15 cellular contexts compared by ENCODE assay signal in genomic region chr2:225768741-225769140, GRCh38.
DNase-seq lines count a peak whose midpoint lies in the region; ATAC-seq and TF ChIP-seq lines count a peak whose summit lies in the region.
"Had no signal": no experiment of that assay in that cellular context is flagged by ENCODE, and none has a peak within 500 bp of the region (broad histone marks: within the 10 kb centered on the region; RNA-seq: fewer than 3 reads in every experiment).

No MANE protein-coding gene starts in this region.

- CTCF ChIA-PET in IMR-90 (lab: Yijun Ruan, JAX): no interaction called here

- no peaks in the 10 kb centered on the region for H3K27me3 ChIP-seq in IMR-90 (ENCODE audit: control insufficient read depth, insufficient read depth, low read length)
- H3K27me3 ChIP-seq in gastrocnemius medialis: no peaks in the 10 kb centered on the region

- no peak overlapping the region for H3K4me2 ChIP-seq in IMR-90 (ENCODE audit: low read depth, low read length)
- H3K4me2 ChIP-seq: A549 had no signal

- no peak overlapping the region for H4K91ac ChIP-seq in IMR-90 (ENCODE audit: insufficient read depth, low read depth, low read length)

- no peak for TF ChIP-seq RAD21 in IMR-90 (IDR thresholded peaks at IDR 0.05; ENCODE audit: low read length)

- H3K4ac ChIP-seq in IMR-90 (ENCODE audit: low read depth, low read length): no peak overlapping the region

- DNase-seq in IMR-90 (no peak), iPS-NIHi7 (ENCODE audit: extremely low spot score) (peak; percentile 29), gastrocnemius medialis (no peak)
- no peak for DNase-seq in stimulated activated naive CD8-positive, alpha-beta T cell treated with anti-CD3 and anti-CD28 coated beads, Interleukin-15, amount 100 ng/mL, for 72 hours
- DNase-seq: Caco-2; CD8-positive, alpha-beta memory T cell; DND-41; GDM1; GM23248; KG1 had no signal

- POLR2A ChIA-PET in IMR-90 (lab: Charles Lee; ENCODE audit: unreplicated experiment): no interaction called here

- H4K8ac ChIP-seq in IMR-90 (ENCODE audit: low read depth in 2 of 2, low read length in 2 of 2): no peak overlapping the region

- no peaks in the 10 kb centered on the region for H3K79me1 ChIP-seq in IMR-90 (ENCODE audit: low read depth in 1 of 2, low read length in 2 of 2)

- TF ChIP-seq CTCF in IMR-90 (conservative IDR thresholded peaks at IDR 0.05; ENCODE audit: low read depth, low read length): no peak
- TF ChIP-seq CTCF in gastrocnemius medialis (IDR thresholded peaks at IDR 0.05 in 4 of 5, conservative IDR thresholded peaks at IDR 0.05 in 1 of 5): no peak

- no CpG with 5 or more reads among the region's 3 CpGs for WGBS in IMR-90 (ENCODE audit: extremely low coverage in 2 of 2, insufficient read length in 1 of 2), 2 experiments

- H2AK9ac ChIP-seq in IMR-90 (replicated peaks; ENCODE audit: low read depth, low read length, poor library complexity): no peak overlapping the region

- no peaks in the 10 kb centered on the region for H3K27me3 Mint-ChIP-seq in stimulated activated naive CD8-positive, alpha-beta T cell treated with anti-CD3 and anti-CD28 coated beads, Interleukin-15, amount 100 ng/mL, for 72 hours
- H3K27me3 Mint-ChIP-seq: IgD-negative memory B cell had no signal

- TF ChIP-seq POLR2A in IMR-90 (IDR thresholded peaks at IDR 0.05; ENCODE audit: low read depth, low read length) (no peak), gastrocnemius medialis (IDR thresholded peaks at IDR 0.05) (no peak)

- no peak overlapping the region for H3K18ac ChIP-seq in IMR-90 (ENCODE audit: low read depth, low read length)

- no peak overlapping the region for H2AK5ac ChIP-seq in IMR-90 (ENCODE audit: low read depth, low read length)

- H3K9me3 Mint-ChIP-seq in stimulated activated naive CD8-positive, alpha-beta T cell treated with anti-CD3 and anti-CD28 coated beads, Interleukin-15, amount 100 ng/mL, for 72 hours: no peaks in the 10 kb centered on the region
- H3K9me3 Mint-ChIP-seq: IgD-negative memory B cell had no signal

- no peak overlapping the region for H3K23ac ChIP-seq in IMR-90 (ENCODE audit: low read depth, low read length)

- no peaks in the 10 kb centered on the region for H3K36me3 ChIP-seq in IMR-90 (ENCODE audit: control insufficient read depth, insufficient read depth, low read length)
- H3K36me3 ChIP-seq in gastrocnemius medialis: no peaks in the 10 kb centered on the region
- H3K36me3 ChIP-seq: HAP-1 had no signal

- H2BK15ac ChIP-seq in IMR-90 (ENCODE audit: low read depth, low read length): no peak overlapping the region

- no peak overlapping the region for H2BK120ac ChIP-seq in IMR-90 (ENCODE audit: low read depth, low read length)

- H3K56ac ChIP-seq in IMR-90 (ENCODE audit: extremely low read depth, insufficient read depth, low read length): no peak overlapping the region

- peak overlapping the region; percentile 37 for H2AFZ ChIP-seq in IMR-90 (replicated peaks; ENCODE audit: low read length, poor library complexity)
- H2AFZ ChIP-seq: GM23248 had no signal

- H3K9ac ChIP-seq in IMR-90 (ENCODE audit: low read depth, low read length): no peak overlapping the region
- H3K9ac ChIP-seq: GM23248 had no signal

- H3K9me3 ChIP-seq in IMR-90 (ENCODE audit: control insufficient read depth, insufficient read depth, low read length) (no peaks in the 10 kb centered on the region), gastrocnemius medialis (no peaks in the 10 kb centered on the region)
- H3K9me3 ChIP-seq: A549, Caco-2, HAP-1 had no signal

- H2BK20ac ChIP-seq in IMR-90 (ENCODE audit: low read depth, low read length): no peak overlapping the region

- BruUV-seq in IMR-90 (replicated peaks; lab: Mats Ljungman, UMichigan): no TSS peak

- no peak overlapping the region for H3K14ac ChIP-seq in IMR-90 (replicated peaks; ENCODE audit: low read depth, low read length)

- H3K4me1 Mint-ChIP-seq in stimulated activated naive CD8-positive, alpha-beta T cell treated with anti-CD3 and anti-CD28 coated beads, Interleukin-15, amount 100 ng/mL, for 72 hours: no peaks in the 10 kb centered on the region
- H3K4me1 Mint-ChIP-seq: CD8-positive, alpha-beta memory T cell; IgD-negative memory B cell had no signal

- no peak overlapping the region for H3K4me3 ChIP-seq in IMR-90 (ENCODE audit: insufficient read depth, low read depth, low read length)
- H3K4me3 ChIP-seq in gastrocnemius medialis: no peak overlapping the region
- H3K4me3 ChIP-seq: A549, GM23248, HAP-1 had no signal

- no peak overlapping the region for H3K4me3 Mint-ChIP-seq in stimulated activated naive CD8-positive, alpha-beta T cell treated with anti-CD3 and anti-CD28 coated beads, Interleukin-15, amount 100 ng/mL, for 72 hours
- H3K4me3 Mint-ChIP-seq: CD8-positive, alpha-beta memory T cell; IgD-negative memory B cell had no signal

- no peak overlapping the region for H4K5ac ChIP-seq in IMR-90 (ENCODE audit: low read depth, low read length)

- dilution Hi-C loops in IMR-90 (cut with HindIII; ENCODE audit: low sequenced_read_pairs, unreplicated experiment): no loop called here

- no peak for ATAC-seq in IMR-90 (ENCODE audit: low read depth)
- ATAC-seq in stimulated activated naive CD8-positive, alpha-beta T cell treated with anti-CD3 and anti-CD28 coated beads, Interleukin-15, amount 100 ng/mL, for 72 hours: peak; percentile 18
- no peak for ATAC-seq in GM18861 (IDR thresholded peaks at IDR 0.05; ENCODE audit: unreplicated experiment)
- ATAC-seq in HG03571 (IDR thresholded peaks at IDR 0.05; ENCODE audit: unreplicated experiment): no peak
- no peak for ATAC-seq in gastrocnemius medialis
- ATAC-seq: A549 had no signal

- intact Hi-C loops in IMR-90 (cut with micrococcal nuclease): no loop called here
- intact Hi-C loops in gastrocnemius medialis (cut with DNase I; ENCODE audit: low total_unique reads): no loop called here

- in situ Hi-C loops in IMR-90 (cut with MboI; ENCODE audit: low sequenced_read_pairs) (no loop called here), gastrocnemius medialis (cut with MboI; ENCODE audit: low sequenced_read_pairs in 4 of 4) (no loop called here)

- H3K9me1 ChIP-seq in IMR-90 (ENCODE audit: insufficient read depth, low read length): no peaks in the 10 kb centered on the region

- H4K20me1 ChIP-seq in IMR-90 (ENCODE audit: insufficient read depth, low read length): no peaks in the 10 kb centered on the region

- H3K27ac ChIP-seq in IMR-90 (ENCODE audit: insufficient read depth, low read length) (no peak overlapping the region), gastrocnemius medialis (no peak overlapping the region)
- H3K27ac ChIP-seq: A549, GM23248 had no signal

- H3K27ac Mint-ChIP-seq in stimulated activated naive CD8-positive, alpha-beta T cell treated with anti-CD3 and anti-CD28 coated beads, Interleukin-15, amount 100 ng/mL, for 72 hours: no peak overlapping the region
- H3K27ac Mint-ChIP-seq: CD8-positive, alpha-beta memory T cell; IgD-negative memory B cell had no signal

- H3K4me1 ChIP-seq in IMR-90 (ENCODE audit: control insufficient read depth, insufficient read depth, low read length): no peaks in the 10 kb centered on the region
- H3K4me1 ChIP-seq in gastrocnemius medialis: no peaks in the 10 kb centered on the region
- H3K4me1 ChIP-seq: A549, Caco-2, HAP-1 had no signal

- no peak overlapping the region for H2BK5ac ChIP-seq in IMR-90 (ENCODE audit: low read depth, low read length, poor library complexity, severe bottlenecking)

TF ChIP-seq in IMR-90, 13 proteins besides CTCF, POLR2A, EP300 and RAD21:
- no peak for TF ChIP-seq CEBPB (IDR thresholded peaks at IDR 0.05; ENCODE audit: low read depth, low read length)
- TF ChIP-seq RFX5 (IDR thresholded peaks at IDR 0.05; ENCODE audit: low read depth, low read length): no peak
- no peak for TF ChIP-seq CHD1 (IDR thresholded peaks at IDR 0.05; ENCODE audit: low read depth, low read length)
- no peak for TF ChIP-seq FOS (IDR thresholded peaks at IDR 0.05; ENCODE audit: low read depth, low read length)
- no peak for TF ChIP-seq SMC3 (IDR thresholded peaks at IDR 0.05; ENCODE audit: low read depth, low read length)
- TF ChIP-seq MXI1 (IDR thresholded peaks at IDR 0.05; ENCODE audit: borderline replicate concordance, low read depth, low read length): no peak
- no peak for TF ChIP-seq MAZ (IDR thresholded peaks at IDR 0.05; ENCODE audit: borderline replicate concordance, low read depth, low read length)
- TF ChIP-seq BHLHE40 (IDR thresholded peaks at IDR 0.05; ENCODE audit: low read depth, low read length): no peak
- no peak for TF ChIP-seq MAFK (IDR thresholded peaks at IDR 0.05; ENCODE audit: low read depth, low read length)
- TF ChIP-seq, protein P1, sequence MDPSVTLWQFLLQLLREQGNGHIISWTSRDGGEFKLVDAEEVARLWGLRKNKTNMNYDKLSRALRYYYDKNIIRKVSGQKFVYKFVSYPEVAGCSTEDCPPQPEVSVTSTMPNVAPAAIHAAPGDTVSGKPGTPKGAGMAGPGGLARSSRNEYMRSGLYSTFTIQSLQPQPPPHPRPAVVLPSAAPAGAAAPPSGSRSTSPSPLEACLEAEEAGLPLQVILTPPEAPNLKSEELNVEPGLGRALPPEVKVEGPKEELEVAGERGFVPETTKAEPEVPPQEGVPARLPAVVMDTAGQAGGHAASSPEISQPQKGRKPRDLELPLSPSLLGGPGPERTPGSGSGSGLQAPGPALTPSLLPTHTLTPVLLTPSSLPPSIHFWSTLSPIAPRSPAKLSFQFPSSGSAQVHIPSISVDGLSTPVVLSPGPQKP (IDR thresholded peaks at IDR 0.05; ENCODE audit: borderline replicate concordance, low read depth, low read length): no peak
- TF ChIP-seq RCOR1 (IDR thresholded peaks at IDR 0.05; ENCODE audit: insufficient replicate concordance, low read length): no peak
- TF ChIP-seq, protein P2, sequence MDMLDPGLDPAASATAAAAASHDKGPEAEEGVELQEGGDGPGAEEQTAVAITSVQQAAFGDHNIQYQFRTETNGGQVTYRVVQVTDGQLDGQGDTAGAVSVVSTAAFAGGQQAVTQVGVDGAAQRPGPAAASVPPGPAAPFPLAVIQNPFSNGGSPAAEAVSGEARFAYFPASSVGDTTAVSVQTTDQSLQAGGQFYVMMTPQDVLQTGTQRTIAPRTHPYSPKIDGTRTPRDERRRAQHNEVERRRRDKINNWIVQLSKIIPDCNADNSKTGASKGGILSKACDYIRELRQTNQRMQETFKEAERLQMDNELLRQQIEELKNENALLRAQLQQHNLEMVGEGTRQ (IDR thresholded peaks at IDR 0.05; ENCODE audit: low read depth, low read length): no peak
- TF ChIP-seq NFE2L2 (IDR thresholded peaks at IDR 0.05; ENCODE audit: low read depth, low read length): no peak
TF ChIP-seq in IMR-90: peak in this region for 0.
